In the genomic region with DNA sequence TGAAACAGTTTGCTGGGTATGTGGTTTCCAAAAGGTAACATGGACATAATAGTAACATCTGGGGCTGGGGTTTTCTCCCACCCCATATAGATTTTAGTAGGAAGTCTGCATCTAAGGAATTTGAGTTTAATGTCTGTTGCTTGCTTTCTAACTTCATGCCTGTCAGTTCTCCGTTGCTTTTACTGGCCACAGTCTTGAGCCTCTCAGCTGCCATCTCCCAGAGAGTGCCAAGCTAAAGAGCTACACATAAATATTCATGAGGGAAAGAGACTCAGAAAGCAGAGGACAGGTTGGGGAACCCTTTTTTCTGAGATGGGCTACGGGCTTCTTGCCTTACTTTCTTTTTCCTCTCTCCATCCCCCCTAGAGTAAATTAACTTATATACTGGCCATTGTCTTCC, we compare ENCODE assay signal across 19 cellular contexts.
"Had no signal": no experiment of that assay in that cellular context is flagged by ENCODE, and none has a peak within 500 bp of the region (broad histone marks: within the 10 kb centered on the region; RNA-seq: fewer than 3 reads in every experiment).

No MANE protein-coding gene starts in this region.

- H3K36me3 ChIP-seq: esophagus squamous epithelium, right lobe of liver, stomach, thoracic aorta, upper lobe of right lung had no signal

- H3K4me3 ChIP-seq: esophagus squamous epithelium, psoas muscle, right lobe of liver, stomach, thoracic aorta, upper lobe of right lung had no signal

- ATAC-seq: activated CD8-positive, alpha-beta memory T cell treated with anti-CD3 and anti-CD28 coated beads, Interleukin-2, amount 10 ng/mL, durations not matched to agents 7 days and 5 days; naive thymus-derived CD4-positive, alpha-beta T cell; psoas muscle; right lobe of liver; stimulated activated effector memory CD8-positive, alpha-beta T cell treated with anti-CD3 and anti-CD28 coated beads, Interleukin-12 subunit alpha, Interleukin-12 subunit beta, amount 100 ng/mL, for 72 hours; upper lobe of right lung had no signal

- H3K27ac ChIP-seq: esophagus squamous epithelium, psoas muscle, right lobe of liver, stomach, thoracic aorta, upper lobe of right lung had no signal

- H3K9me3 ChIP-seq: esophagus squamous epithelium, psoas muscle, right lobe of liver, thoracic aorta, upper lobe of right lung had no signal

- DNase-seq: activated CD4-positive, alpha-beta memory T cell treated with anti-CD3 and anti-CD28 coated beads, Interleukin-2, amount 10 ng/mL, durations not matched to agents 7 days and 5 days; activated CD4-positive, alpha-beta T cell treated with anti-CD3 and anti-CD28 coated beads for 48 hours; activated CD4-positive, CD25-positive, alpha-beta regulatory T cell; activated CD8-positive, alpha-beta memory T cell treated with anti-CD3 and anti-CD28 coated beads, Interleukin-2, amount 10 ng/mL, durations not matched to agents 7 days and 5 days; activated naive CD8-positive, alpha-beta T cell treated with anti-CD3 and anti-CD28 coated beads, Interleukin-2, amount 10 ng/mL, durations not matched to agents 7 days and 5 days; cerebellar nuclear complex; effector memory CD4-positive, alpha-beta T cell; esophagus squamous epithelium; mesenchymal stem cell; naive thymus-derived CD4-positive, alpha-beta T cell; psoas muscle; right lobe of liver; small intestine; stimulated activated CD4-positive, alpha-beta T cell treated with anti-CD3 and anti-CD28 coated beads, Interleukin-4, amount 100 ng/mL, for 1 hour; stomach; T1000; upper lobe of right lung had no signal

- H3K27me3 ChIP-seq: esophagus squamous epithelium, right lobe of liver, stomach, upper lobe of right lung had no signal
